26 cellular contexts compared by ENCODE assay signal in genomic region chr11:130295657-130296056, GRCh38. TPM values are rescaled to one million over a fixed set of nuclear protein-coding genes. Genes with fewer than 3 reads are reported as not detected.
A peak's percentile ranks its signal among the peaks of the same experiment; 100 is the strongest.
DNase-seq lines count a peak whose midpoint lies in the region; ATAC-seq, FAIRE-seq and TF ChIP-seq lines count a peak whose summit lies in the region.
"Had no signal": no experiment of that assay in that cellular context is flagged by ENCODE, and none has a peak within 500 bp of the region (broad histone marks: within the 10 kb centered on the region; RNA-seq: fewer than 3 reads in every experiment).

No MANE protein-coding gene starts in this region.

- H3K9me3 Mint-ChIP-seq in immature natural killer cell, result no peaks in the 10 kb centered on the region

- no peaks in the 10 kb centered on the region; a peak in 3 of 8 replicates for H3K36me3 ChIP-seq in H1 (ENCODE audit: control insufficient read depth in 2 of 4, insufficient read depth in 4 of 4, low read length in 3 of 4)
- H3K36me3 ChIP-seq: SJSA1 had no signal

- H3K9ac ChIP-seq in H1 (replicated peaks in 1 of 4; ENCODE audit: extremely low read depth in 1 of 4, low read depth in 3 of 4, low read length in 3 of 4), result peak overlapping the region in 1 of 4 experiments; percentile 46; a peak in 1 of 7 replicates
- H3K9ac ChIP-seq: BLaER1 had no signal

- no peak overlapping the region for H2AK5ac ChIP-seq in H1 (ENCODE audit: low read depth, low read length)

- 0 out of 2 replicates have a peak overlapping the region, but pooled peaks have one; percentile 92 for H2BK5ac ChIP-seq in H1 (ENCODE audit: low read depth, low read length)

- peaks cover 0 to 96% of the 10 kb centered on the region in 2 experiments; a peak in 3 of 4 replicates for H3K79me2 ChIP-seq in H1 (ENCODE audit: control insufficient read depth in 1 of 2, insufficient read depth in 2 of 2, low read length in 2 of 2)

- CTCF ChIA-PET in H1 (lab: Charles Lee; ENCODE audit: partially characterized antibody), result interaction anchor here (0.7 to 1.3 kb wide), 3 partner anchors 9 to 1361 kb away, joined by 3 to 4 read pairs (median 3); no protein-coding TSS in a partner anchor

- peak overlapping the region in 1 of 2 experiments; percentile 26; a peak in 1 of 4 replicates for H3K4me2 ChIP-seq in H1 (ENCODE audit: insufficient read depth in 1 of 2, low read depth in 2 of 2, low read length in 2 of 2)
- H3K4me2 ChIP-seq: BLaER1 had no signal

- no peak overlapping the region for H3K23ac ChIP-seq in H1 (ENCODE audit: insufficient read length)

- no peaks in the 10 kb centered on the region for H3K27me3 ChIP-seq in H1 (replicated peaks in 1 of 4; ENCODE audit: control insufficient read depth in 3 of 4, extremely low read depth in 1 of 4, insufficient read depth in 3 of 4, low read length in 3 of 4)
- H3K27me3 ChIP-seq: BLaER1, SJSA1 had no signal

- H3K27me3 Mint-ChIP-seq in immature natural killer cell (ENCODE audit: low read depth in 3 of 3), result peaks cover 0 to 3% (median 1%) of the 10 kb centered on the region in 3 donors
- H3K27me3 Mint-ChIP-seq: CD4-positive, alpha-beta T cell had no signal

- peak overlapping the region in 1 of 4 experiments; percentile 14; a peak in 1 of 8 replicates for H3K4me3 ChIP-seq in H1 (ENCODE audit: extremely low read depth in 1 of 4, insufficient read depth in 2 of 4, low read depth in 3 of 4, low read length in 4 of 4)
- H3K4me3 ChIP-seq: BLaER1, GM12878, SJSA1 had no signal

- peak; percentile 96 for FAIRE-seq in H1 (lab: Jason Lieb, UNC)
- FAIRE-seq: GM12878 had no signal

- H3K79me1 ChIP-seq in H1 (ENCODE audit: low read depth, low read length), result peaks cover 6% of the 10 kb centered on the region; the same call in 1 of the 2 replicates

- no peak overlapping the region for H2BK12ac ChIP-seq in H1 (ENCODE audit: low read depth, low read length)

- no peak overlapping the region for H2AFZ ChIP-seq in H1 (ENCODE audit: low read length)

- H3K56ac ChIP-seq in H1 (replicated peaks; ENCODE audit: insufficient read length, low read depth, low read length), result no peak overlapping the region

- H3K4ac ChIP-seq in H1 (replicated peaks; ENCODE audit: insufficient read length, low read depth, low read length), result no peak overlapping the region

- no peak overlapping the region for H2BK15ac ChIP-seq in H1 (ENCODE audit: low read length)

- 19% methylated on average over 4 of the region's 4 CpGs; no CpG with 5 or more reads in 1 of the 2 experiments for WGBS in H1 (ENCODE audit: extremely low coverage in 1 of 2, insufficient coverage in 1 of 2, insufficient read length in 1 of 2, insufficient replicate concordance in 2 of 2, low coverage in 1 of 2, low lambda C conversion rate in 2 of 2, missing lambda C conversion rate in 1 of 2), 2 experiments

- peaks cover 48 to 79% of the 10 kb centered on the region in 2 donors for H3K4me1 Mint-ChIP-seq in immature natural killer cell

- no peak overlapping the region for H3K14ac ChIP-seq in H1 (ENCODE audit: insufficient read length)

- H3K27ac Mint-ChIP-seq in immature natural killer cell, result peak overlapping the region in 5 of 6 donors; percentile 21 to 49 (median 40)
- H3K27ac Mint-ChIP-seq: CD4-positive, alpha-beta T cell had no signal

- H4K20me1 ChIP-seq in H1 (replicated peaks in 1 of 2; ENCODE audit: control insufficient read depth in 1 of 2, insufficient read depth in 2 of 2, low read length in 2 of 2), result peaks cover 0 to 3% of the 10 kb centered on the region in 2 experiments

- H4K91ac ChIP-seq in H1 (replicated peaks; ENCODE audit: insufficient read length, low read length), result no peak overlapping the region

- no peak overlapping the region for H3K18ac ChIP-seq in H1 (ENCODE audit: extremely low read depth, low read length)

- TF ChIP-seq CTCF in H1 (IDR thresholded peaks at IDR 0.05; ENCODE audit: control extremely low read depth in 1 of 3, insufficient read depth in 1 of 3, low read depth in 1 of 3, low read length in 3 of 3), result no peak

- H4K8ac ChIP-seq in H1 (ENCODE audit: extremely low read depth, insufficient read depth, low read length), result no peak overlapping the region

- no peaks in the 10 kb centered on the region for H3K9me3 ChIP-seq in H1 (ENCODE audit: insufficient read depth in 2 of 2, low read depth in 1 of 2, low read length in 1 of 2)
- H3K9me3 ChIP-seq: SJSA1 had no signal

- no peak for TF ChIP-seq RAD21 in H1 (IDR thresholded peaks at IDR 0.05 in 1 of 2, conservative IDR thresholded peaks at IDR 0.05 in 1 of 2; ENCODE audit: low read depth in 2 of 2, low read length in 2 of 2)

- H2BK20ac ChIP-seq in H1 (ENCODE audit: low read length), result no peak overlapping the region

- H3K4me1 ChIP-seq in H1 (replicated peaks in 1 of 4; ENCODE audit: control insufficient read depth in 3 of 4, insufficient read depth in 4 of 4, low read length in 3 of 4), result peaks cover 2 to 19% (median 8%) of the 10 kb centered on the region in 4 experiments
- H3K4me1 ChIP-seq: SJSA1 had no signal

- no peak overlapping the region for H4K5ac ChIP-seq in H1 (ENCODE audit: insufficient read length, low read depth, low read length)

- H3K23me2 ChIP-seq in H1 (ENCODE audit: low read depth, low read length), result no peaks in the 10 kb centered on the region

- TF ChIP-seq EP300 in H1 (IDR thresholded peaks at IDR 0.05; ENCODE audit: borderline replicate concordance in 1 of 2, low read depth in 2 of 2, low read length in 2 of 2), result 0 out of 3 replicates have a peak, but pooled peaks of 1 of the 2 experiments have one; percentile 8

- no peak for TF ChIP-seq POLR2A in H1 (IDR thresholded peaks at IDR 0.05; ENCODE audit: control extremely low read depth in 1 of 2, low read depth in 2 of 2, low read length in 2 of 2)

- H2BK120ac ChIP-seq in H1 (replicated peaks; ENCODE audit: low read depth, low read length), result no peak overlapping the region

- no peak overlapping the region for H3K27ac ChIP-seq in H1 (ENCODE audit: low read depth, low read length)
- H3K27ac ChIP-seq: 22Rv1, BLaER1, SJSA1 had no signal

- POLR2A ChIA-PET in H1 (lab: Charles Lee; ENCODE audit: partially characterized antibody), result interaction anchor here (0.6 to 1.8 kb wide), 11 partner anchors 8 to 527 kb away, joined by 3 to 8 read pairs (median 5); no protein-coding TSS in a partner anchor

- peak; percentile 18 for DNase-seq in ELF-1 (ENCODE audit: low read depth, low spot score)
- peak; percentile 64 for DNase-seq in NCI-H82 (lab: John Stamatoyannopoulos, UW)
- DNase-seq in H1 (ENCODE audit: low read depth in 1 of 2, low spot score in 2 of 2), result no peak
- no peak for DNase-seq in immature natural killer cell
- no peak for DNase-seq in activated effector memory CD4-positive, alpha-beta T cell treated with anti-CD3 and anti-CD28 coated beads, Interleukin-2, amount 50 U/mL, for 16 hours
- no peak for DNase-seq in kidney tubule cell (ENCODE audit: low spot score)
- DNase-seq: ACHN; CD4-positive, alpha-beta T cell; COR-L47; DMS 273 treated with DMSO at 0.1 percent for 48 hours; DMS79 treated with DMSO at 0.1 percent for 48 hours; GOT3; KG1; MV-4-11; NCI-H1105 treated with DMSO at 0.1 percent for 48 hours; NCI-H1694; NCI-H2081; NCI-H2171 treated with DMSO at 0.1 percent for 48 hours; NCI-H524 treated with DMSO at 0.1 percent for 48 hours had no signal

- no peak overlapping the region for H3K4me3 Mint-ChIP-seq in immature natural killer cell
- H3K4me3 Mint-ChIP-seq: CD4-positive, alpha-beta T cell had no signal

- peaks cover 2 to 8% (median 3%) of the 10 kb centered on the region in 3 donors for H3K36me3 Mint-ChIP-seq in immature natural killer cell

- ATAC-seq in HG03521 (IDR thresholded peaks at IDR 0.05; ENCODE audit: unreplicated experiment) (no peak), HG03469 (IDR thresholded peaks at IDR 0.05; ENCODE audit: unreplicated experiment) (no peak)
- ATAC-seq: GM12878, Right ventricle myocardium inferior had no signal

TF ChIP-seq in H1, 55 proteins besides CTCF, POLR2A, EP300 and RAD21 (continues in another document):
- TF ChIP-seq TAF1 (IDR thresholded peaks at IDR 0.05; ENCODE audit: low read depth, low read length) (no peak), KDM5A (IDR thresholded peaks at IDR 0.05; ENCODE audit: low read length) (no peak), E2F6 (IDR thresholded peaks at IDR 0.05) (peak; percentile 54; the same call in 1 of the 2 replicates), TEAD4 (IDR thresholded peaks at IDR 0.05; ENCODE audit: low read depth, low read length) (peak; percentile 54; the same call in 1 of the 2 replicates), YY1 (IDR thresholded peaks at IDR 0.05; ENCODE audit: low read depth, low read length) (no peak), JUN (IDR thresholded peaks at IDR 0.05; ENCODE audit: low read depth, low read length) (no peak), EGR1 (IDR thresholded peaks at IDR 0.05; ENCODE audit: borderline replicate concordance, low read depth, low read length) (no peak), USF2 (IDR thresholded peaks at IDR 0.05; ENCODE audit: low read length) (no peak), CBX8 (IDR thresholded peaks at IDR 0.05; ENCODE audit: borderline replicate concordance, low read depth, low read length) (no peak), NANOG (IDR thresholded peaks at IDR 0.05; ENCODE audit: insufficient read depth, low read depth, low read length, poor library complexity, severe bottlenecking) (no peak), JUND (IDR thresholded peaks at IDR 0.05; ENCODE audit: low read length) (no peak)

RNA-seq across cellular contexts. Expression of gene ZBTB44, which starts 19.1 kb away (rescaled TPM):
- 146 and 158 TPM in 2 replicates for total RNA-seq in H1 (2021; fragmentation: NEBNext Ultra II Directional; extraction: Animal tissue kit (Norgen Biotek cat#: 25700))
- 32.8 and 37.2 TPM in 2 replicates for polyA plus RNA-seq in H1 (2011; rRNA removed)
- 45.3 TPM for polyA plus RNA-seq in H1 (2011; cell fraction: cytosol; rRNA removed)
- 86.1 TPM for polyA plus RNA-seq in H1 (2011; cell fraction: nucleus; rRNA removed)
- 35.6 to 70.6 TPM (median 53.9 TPM) in 4 replicates for polyA plus RNA-seq in H1 (2012, experiment 1 of 2)
- 8.2 TPM for polyA plus RNA-seq in H1 (2012, experiment 2 of 2)
- 64.8 TPM for polyA plus RNA-seq in H1 (2013, experiment 1 of 2)
- polyA plus RNA-seq in H1 (2013, experiment 2 of 2), result 64.3 TPM
- polyA minus RNA-seq in H1 (2011; rRNA and poly(A)+ RNA removed), result 263 and 353 TPM in 2 replicates
- 123 TPM for polyA minus RNA-seq in H1 (2011; cell fraction: cytosol; rRNA and poly(A)+ RNA removed)
- polyA minus RNA-seq in H1 (2011; cell fraction: nucleus; rRNA and poly(A)+ RNA removed), result 333 TPM
- 10 to 100 TPM; 10.4 to 14.0 (median 10.7) TPM for polyA plus RNA-seq in immature natural killer cell

Comparison
In these comparisons a context has a peak if more than half of its experiments do, and no peak if none do; other contexts are left out.
1. DNase-seq: peak in ELF-1 (single experiment) and NCI-H82 (single experiment); none in H1 (0 of 2), immature natural killer cell (0 of 3), activated effector memory CD4-positive, alpha-beta T cell treated with anti-CD3 and anti-CD28 coated beads, Interleukin-2, amount 50 U/mL, for 16 hours (single experiment) and kidney tubule cell (single experiment).